ENCODE assay signal across 1 cellular context in the genomic region with DNA sequence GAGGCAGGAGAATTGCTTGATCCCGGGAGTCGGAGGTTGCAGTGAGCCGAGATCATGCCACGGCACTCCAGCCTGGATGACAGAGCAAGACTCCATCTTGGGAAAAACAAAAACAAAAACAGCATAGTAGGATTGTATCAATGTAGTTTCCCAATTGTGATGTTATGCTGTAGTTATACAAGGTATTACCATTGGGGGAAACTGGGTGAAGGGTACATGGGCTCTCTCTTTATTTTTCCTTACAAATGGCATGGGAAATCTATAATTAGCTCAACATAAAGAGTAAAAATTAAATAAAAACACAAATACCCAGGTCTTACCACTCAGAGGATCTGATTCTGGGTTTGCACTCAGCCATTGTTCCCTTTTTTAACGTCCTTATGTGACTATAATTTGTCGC.
"Had no signal": no experiment of that assay in that cellular context is flagged by ENCODE, and none has a peak within 500 bp of the region (broad histone marks: within the 10 kb centered on the region; RNA-seq: fewer than 3 reads in every experiment).

No MANE protein-coding gene starts in this region.

- H3K9me3 ChIP-seq: MG63 had no signal

- H3K4me3 ChIP-seq: MG63 had no signal
